In the genomic region with DNA sequence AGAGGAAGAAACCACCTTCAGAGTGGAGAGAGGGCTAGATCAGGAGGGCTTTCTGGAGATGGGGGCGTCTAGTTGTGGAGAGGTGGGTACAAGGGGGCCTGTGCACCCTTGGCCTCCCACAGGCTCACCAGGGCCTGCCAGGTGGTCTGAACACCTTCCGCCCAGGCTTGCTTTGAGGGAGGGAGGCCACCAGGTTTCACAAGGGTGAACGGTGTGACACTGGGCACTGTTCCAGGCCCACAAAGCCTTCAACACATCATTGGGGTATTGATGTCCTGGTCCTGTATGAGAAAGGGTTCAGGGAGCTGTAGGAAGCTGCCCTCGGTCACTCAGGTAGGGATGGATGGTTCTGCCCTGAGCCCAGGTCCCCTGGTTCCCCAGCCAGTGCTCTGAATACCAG, we compare ENCODE assay signal across 19 cellular contexts. TPM values are rescaled to one million over a fixed set of nuclear protein-coding genes. Genes with fewer than 3 reads are reported as not detected.
DNase-seq lines count a peak whose midpoint lies in the region; ATAC-seq and TF ChIP-seq lines count a peak whose summit lies in the region.
"Had no signal": no experiment of that assay in that cellular context is flagged by ENCODE, and none has a peak within 500 bp of the region (broad histone marks: within the 10 kb centered on the region; RNA-seq: fewer than 3 reads in every experiment).

No MANE protein-coding gene starts in this region.

- WGBS in neuronal stem cell (ENCODE audit: extremely low coverage in 2 of 2, insufficient read length in 2 of 2, insufficient replicate concordance in 1 of 2), 2 donors, result no CpG with 5 or more reads among the region's 4 CpGs

- no peak overlapping the region for H3K9ac ChIP-seq in neuronal stem cell (ENCODE audit: low read depth, low read length, poor library complexity)
- H3K9ac ChIP-seq: KMS-11 had no signal

- no peak overlapping the region for H3K4ac ChIP-seq in neuronal stem cell (ENCODE audit: low read length)

- ATAC-seq in Right ventricle myocardium inferior (no peak), Right ventricle myocardium superior (ENCODE audit: poor library complexity) (no peak), GM18517 (IDR thresholded peaks at IDR 0.05; ENCODE audit: unreplicated experiment) (no peak), GM19455 (IDR thresholded peaks at IDR 0.05; ENCODE audit: unreplicated experiment) (no peak)
- ATAC-seq: activated CD8-positive, alpha-beta T cell treated with anti-CD3 and anti-CD28 coated beads for 36 hours had no signal

- H3K18ac ChIP-seq in neuronal stem cell (ENCODE audit: low read length), result no peak overlapping the region

- no peaks in the 10 kb centered on the region for H3K27me3 ChIP-seq in left ventricle myocardium inferior (ENCODE audit: low read depth)
- H3K27me3 ChIP-seq in neuronal stem cell (ENCODE audit: control insufficient read depth in 3 of 3, insufficient read depth in 3 of 3, low read depth in 1 of 3, low read length in 3 of 3), result peaks cover 0 to 47% (median 10%) of the 10 kb centered on the region in 3 experiments
- H3K27me3 ChIP-seq: Peyer's patch, SJSA1 had no signal

- no peak overlapping the region for H4K8ac ChIP-seq in neuronal stem cell (ENCODE audit: low read depth, low read length)

- peak; percentile 11 for DNase-seq in Right ventricle myocardium inferior (ENCODE audit: missing footprints)
- DNase-seq in Right ventricle myocardium superior, result no peak
- DNase-seq in left ventricle myocardium inferior, result peak; percentile 10
- DNase-seq in neuronal stem cell (ENCODE audit: low spot score), result no peak
- no peak for DNase-seq in Kasumi-1 (lab: John Stamatoyannopoulos, UW)
- DNase-seq in kidney glomerular epithelial cell (lab: John Stamatoyannopoulos, UW), result no peak
- DNase-seq: activated CD4-positive, CD25-positive, alpha-beta regulatory T cell treated with anti-CD3 and anti-CD28 coated beads, Interleukin-2, amount 50 U/mL, for 72 hours; activated CD8-positive, alpha-beta T cell treated with anti-CD3 and anti-CD28 coated beads for 36 hours; activated effector memory CD4-positive, alpha-beta T cell treated with anti-CD3 and anti-CD28 coated beads, Interleukin-2, amount 50 U/mL, for 16 hours; activated T-cell treated with anti-CD3 and anti-CD28 coated beads for 4 hours; NCI-H1436 treated with DMSO at 0.1 percent for 48 hours; NCI-H510A treated with DMSO at 0.1 percent for 48 hours had no signal

- H3K4me3 ChIP-seq in left ventricle myocardium inferior, result peak overlapping the region; percentile 45
- H3K4me3 ChIP-seq in neuronal stem cell (ENCODE audit: low read length in 2 of 2), result no peak overlapping the region
- H3K4me3 ChIP-seq: lung, Peyer's patch, SJSA1 had no signal

- peaks cover 100% of the 10 kb centered on the region for H3K4me1 ChIP-seq in left ventricle myocardium inferior
- peaks cover 5 to 9% of the 10 kb centered on the region in 2 donors for H3K4me1 ChIP-seq in neuronal stem cell (ENCODE audit: control insufficient read depth in 2 of 2, insufficient read depth in 1 of 2, low read depth in 1 of 2, low read length in 2 of 2)

- intact Hi-C loops in Right ventricle myocardium inferior (cut with DNase I), result loop anchor here (2.0 kb wide), 2 partner anchors 31 to 127 kb away; no protein-coding TSS in a partner anchor
- intact Hi-C loops in Right ventricle myocardium superior (cut with DNase I), result loop anchor here (2.0 kb wide), 1 partner anchor 127 kb away; no protein-coding TSS in a partner anchor
- intact Hi-C loops in left ventricle myocardium inferior (cut with micrococcal nuclease), result no loop called here

- no peaks in the 10 kb centered on the region for H3K36me3 ChIP-seq in left ventricle myocardium inferior
- H3K36me3 ChIP-seq in neuronal stem cell (replicated peaks in 1 of 2; ENCODE audit: control insufficient read depth in 2 of 2, insufficient read depth in 2 of 2, low read length in 2 of 2), result no peaks in the 10 kb centered on the region
- H3K36me3 ChIP-seq: Peyer's patch, SJSA1 had no signal

- no peak overlapping the region for H3K14ac ChIP-seq in neuronal stem cell (ENCODE audit: low read length)

- no peak overlapping the region for H2AK5ac ChIP-seq in neuronal stem cell (ENCODE audit: low read depth, low read length)

- H3K23ac ChIP-seq in neuronal stem cell (ENCODE audit: low read depth, low read length, poor library complexity), result no peak overlapping the region

- no peak overlapping the region for H4K91ac ChIP-seq in neuronal stem cell (ENCODE audit: low read depth, low read length, poor library complexity)

- H2BK12ac ChIP-seq in neuronal stem cell (ENCODE audit: low read length), result peak overlapping the region; percentile 24

- H2BK5ac ChIP-seq in neuronal stem cell (ENCODE audit: low read length), result no peak overlapping the region

- no peaks in the 10 kb centered on the region for H3K79me1 ChIP-seq in neuronal stem cell (ENCODE audit: low read depth, low read length)

- no peak overlapping the region for H2BK120ac ChIP-seq in neuronal stem cell (ENCODE audit: low read depth, low read length)

- peak overlapping the region; percentile 28 for H2AFZ ChIP-seq in neuronal stem cell (ENCODE audit: low read length)

- no peak overlapping the region for H2BK15ac ChIP-seq in neuronal stem cell (ENCODE audit: low read length)

- H3K9me3 ChIP-seq in left ventricle myocardium inferior (replicated peaks) (no peaks in the 10 kb centered on the region), neuronal stem cell (replicated peaks in 1 of 2; ENCODE audit: control insufficient read depth in 2 of 2, insufficient read depth in 1 of 2, low read depth in 1 of 2, low read length in 2 of 2) (no peaks in the 10 kb centered on the region)
- H3K9me3 ChIP-seq: Peyer's patch, SJSA1 had no signal

- H3K27ac ChIP-seq in left ventricle myocardium inferior (replicated peaks), result peak overlapping the region; percentile 86
- no peak overlapping the region for H3K27ac ChIP-seq in neuronal stem cell (replicated peaks; ENCODE audit: low read length)
- H3K27ac ChIP-seq: KMS-11, SJSA1 had no signal

- TF ChIP-seq CTCF in left ventricle myocardium inferior (IDR thresholded peaks at IDR 0.05; ENCODE audit: borderline replicate concordance), result no peak

- no peak overlapping the region for H3K4me2 ChIP-seq in neuronal stem cell (ENCODE audit: insufficient read depth, low read length, poor library complexity, severe bottlenecking)
- H3K4me2 ChIP-seq: KMS-11 had no signal

RNA-seq across cellular contexts. Expression of gene HTRA3, which starts 6.0 kb away (rescaled TPM):
- total RNA-seq in Right ventricle myocardium inferior (131 TPM), Right ventricle myocardium superior (123 TPM), left ventricle myocardium inferior (119 TPM)
- polyA plus RNA-seq in neuronal stem cell (2013, experiment 1 of 2), result 2.9 TPM
- 2.8 TPM for polyA plus RNA-seq in neuronal stem cell (2013, experiment 2 of 2)
- total RNA-seq: T-helper 1 cell treated with Interleukin-12 subunit alpha and Interleukin-12 subunit beta and Interleukin-4 antibody, amounts not matched to agents 30 ng/mL and 1 ng/mL, for 36 hours had no signal

Comparison
In these comparisons a context has a peak if more than half of its experiments do, and no peak if none do; other contexts are left out.
1. DNase-seq: peak in Right ventricle myocardium inferior (single experiment) and left ventricle myocardium inferior (single experiment); none in Right ventricle myocardium superior (single experiment), neuronal stem cell (single experiment), Kasumi-1 (0 of 2) and kidney glomerular epithelial cell (single experiment).